Comparison of ENCODE assay signal across 22 cellular contexts in genomic region chr10:128499956-128500355, GRCh38.
"Had no signal": no experiment of that assay in that cellular context is flagged by ENCODE, and none has a peak within 500 bp of the region (broad histone marks: within the 10 kb centered on the region; RNA-seq: fewer than 3 reads in every experiment).

No MANE protein-coding gene starts in this region.

- H3K4me3 ChIP-seq: SJSA1, SK-N-MC had no signal

- H3K27me3 ChIP-seq: SJSA1 had no signal

- FAIRE-seq: RCC 7860 had no signal

- H3K4me2 ChIP-seq: KMS-11 had no signal

- H3K4me1 ChIP-seq: SJSA1 had no signal

- H3K36me3 ChIP-seq: SJSA1 had no signal

- H3K9ac ChIP-seq: KMS-11 had no signal

- DNase-seq: Kasumi-1, MM.1S, NCI-H1092, NCI-H1105 treated with DMSO at 0.1 percent for 48 hours, NCI-H1417 treated with DMSO at 0.1 percent for 48 hours, NCI-H146, NCI-H1694 treated with DMSO at 0.1 percent for 48 hours, NCI-H1930, NCI-H2081, NCI-H2227 treated with DMSO at 0.1 percent for 48 hours, NCI-H446, NCI-H510A, NCI-H524 treated with DMSO at 0.1 percent for 48 hours, NCI-H69, NCI-H774, Right ventricle myocardium superior, RPMI8226, SIG-M5 had no signal

- H3K27ac ChIP-seq: KMS-11, SJSA1, SK-N-MC had no signal
